Comparison of ENCODE assay signal across 8 cellular contexts in genomic region chr10:119177708-119178370, GRCh38. TPM values are rescaled to one million over a fixed set of nuclear protein-coding genes. Genes with fewer than 3 reads are reported as not detected.
DNase-seq lines count a peak whose midpoint lies in the region; ATAC-seq and TF ChIP-seq lines count a peak whose summit lies in the region.

No MANE protein-coding gene starts in this region.

- peak; percentile 17 for DNase-seq in DND-41
- DNase-seq in endodermal cell: no peak
- no peak for DNase-seq in HK-2 (ENCODE audit: unreplicated experiment)
- no peak for DNase-seq in GM13977 (ENCODE audit: low spot score)
- DNase-seq in GM20000 (ENCODE audit: low spot score): no peak

- H2AFZ ChIP-seq in DND-41 (ENCODE audit: low read depth, low read length): peak overlapping the region; percentile 85

- peaks cover 9% of the 10 kb centered on the region; the same call in 1 of the 2 replicates for H4K20me1 ChIP-seq in DND-41 (ENCODE audit: insufficient read depth, low read length)

- TF ChIP-seq CTCF in DND-41 (IDR thresholded peaks at IDR 0.05; ENCODE audit: borderline replicate concordance, extremely low read depth, low read length, poor library complexity, severe bottlenecking) (no peak), endodermal cell (conservative IDR thresholded peaks at IDR 0.05) (no peak), neutrophil (IDR thresholded peaks at IDR 0.05) (no peak), GM13977 (IDR thresholded peaks at IDR 0.05; ENCODE audit: extremely low read depth, insufficient read depth, missing control alignments) (no peak), GM20000 (IDR thresholded peaks at IDR 0.05; ENCODE audit: extremely low read depth, missing control alignments) (no peak)

- H3K4me3 ChIP-seq in DND-41 (ENCODE audit: low read depth in 1 of 2, low read length in 2 of 2): peak overlapping the region; percentile 73
- H3K4me3 ChIP-seq in endodermal cell (ENCODE audit: low read length): peak overlapping the region; percentile 95
- peak overlapping the region; percentile 92 to 99 for H3K4me3 ChIP-seq in neutrophil (ENCODE audit: low read depth in 1 of 2, low read length in 1 of 2)

- no peaks in the 10 kb centered on the region for H3K9me3 Mint-ChIP-seq in T-helper 1 cell treated with Interleukin-12 subunit alpha and Interleukin-12 subunit beta and Interleukin-4 antibody, amounts not matched to agents 30 μg/mL and 1 μg/mL, for 36 hours
- H3K9me3 Mint-ChIP-seq in endodermal cell: peaks cover 8% of the 10 kb centered on the region

- 11 to 22% methylated on average over 15 to 21 of the region's 21 CpGs for WGBS in endodermal cell (ENCODE audit: insufficient coverage in 1 of 2, insufficient read length in 1 of 2), 2 experiments

- peaks cover 51% of the 10 kb centered on the region for H3K79me2 ChIP-seq in DND-41 (ENCODE audit: insufficient read depth, low read length)

- H3K36me3 ChIP-seq in DND-41 (ENCODE audit: insufficient read depth, low read length): peaks cover 41% of the 10 kb centered on the region
- peaks cover 24% of the 10 kb centered on the region for H3K36me3 ChIP-seq in endodermal cell (ENCODE audit: control insufficient read depth, insufficient read depth, low read length)
- peaks cover 17% of the 10 kb centered on the region for H3K36me3 ChIP-seq in neutrophil

- H3K9me3 ChIP-seq in DND-41 (ENCODE audit: insufficient read depth, low read length, severe bottlenecking) (no peaks in the 10 kb centered on the region), endodermal cell (ENCODE audit: control insufficient read depth, low read length) (no peaks in the 10 kb centered on the region), neutrophil (no peaks in the 10 kb centered on the region)

- H3K27me3 Mint-ChIP-seq in T-helper 1 cell treated with Interleukin-12 subunit alpha and Interleukin-12 subunit beta and Interleukin-4 antibody, amounts not matched to agents 30 μg/mL and 1 μg/mL, for 36 hours (ENCODE audit: low read depth): no peaks in the 10 kb centered on the region
- H3K27me3 Mint-ChIP-seq in endodermal cell (ENCODE audit: insufficient read depth): no peaks in the 10 kb centered on the region

- H3K9ac ChIP-seq in DND-41 (ENCODE audit: low read depth, low read length): peak overlapping the region; percentile 88
- peak overlapping the region; percentile 56 for H3K9ac ChIP-seq in endodermal cell (ENCODE audit: extremely low read depth, low read length, poor library complexity, severe bottlenecking)

- peak overlapping the region; percentile 85 for H3K4me2 ChIP-seq in DND-41 (ENCODE audit: insufficient read depth, low read length)

- H3K4me1 ChIP-seq in DND-41 (ENCODE audit: insufficient read depth, low read length) (peaks cover 41% of the 10 kb centered on the region), endodermal cell (ENCODE audit: control insufficient read depth, insufficient read depth, low read length) (peaks cover 14% of the 10 kb centered on the region), neutrophil (ENCODE audit: control insufficient read depth in 1 of 2, insufficient read depth in 1 of 2, low read depth in 1 of 2, low read length in 1 of 2) (peaks cover 11 to 13% of the 10 kb centered on the region in 2 experiments)

- peak overlapping the region; percentile 99 for H3K27ac Mint-ChIP-seq in T-helper 1 cell treated with Interleukin-12 subunit alpha and Interleukin-12 subunit beta and Interleukin-4 antibody, amounts not matched to agents 30 μg/mL and 1 μg/mL, for 36 hours
- H3K27ac Mint-ChIP-seq in endodermal cell: peak overlapping the region; percentile 94

- H3K4me1 Mint-ChIP-seq in T-helper 1 cell treated with Interleukin-12 subunit alpha and Interleukin-12 subunit beta and Interleukin-4 antibody, amounts not matched to agents 30 μg/mL and 1 μg/mL, for 36 hours (ENCODE audit: low read depth): peaks cover 30% of the 10 kb centered on the region
- H3K4me1 Mint-ChIP-seq in endodermal cell: peaks cover 21% of the 10 kb centered on the region

- H3K27ac ChIP-seq in DND-41 (ENCODE audit: low read length) (peak overlapping the region; percentile 95), endodermal cell (ENCODE audit: low read depth, low read length) (peak overlapping the region; percentile 76), neutrophil (peak overlapping the region; percentile 80)

- peaks cover 19% of the 10 kb centered on the region for H3K36me3 Mint-ChIP-seq in T-helper 1 cell treated with Interleukin-12 subunit alpha and Interleukin-12 subunit beta and Interleukin-4 antibody, amounts not matched to agents 30 μg/mL and 1 μg/mL, for 36 hours (ENCODE audit: low read depth)
- peaks cover 30% of the 10 kb centered on the region for H3K36me3 Mint-ChIP-seq in endodermal cell (ENCODE audit: low read depth)

- in situ Hi-C loops in GM13977 (cut with MboI; ENCODE audit: low pct_unique_long_range_greater_than_20kb, low sequenced_read_pairs, unreplicated experiment): no loop called here

- peak; percentile 7; the same call in 2 of the 3 replicates for ATAC-seq in DND-41 (ENCODE audit: insufficient read depth, low read depth)
- peak; percentile 24 for ATAC-seq in HG02588 (IDR thresholded peaks at IDR 0.05; ENCODE audit: unreplicated experiment)

- H3K27me3 ChIP-seq in DND-41 (ENCODE audit: insufficient read depth, low read length, poor library complexity) (no peaks in the 10 kb centered on the region), endodermal cell (ENCODE audit: control insufficient read depth, insufficient read depth, low read length, poor library complexity, severe bottlenecking) (no peaks in the 10 kb centered on the region), neutrophil (no peaks in the 10 kb centered on the region)

- H3K4me3 Mint-ChIP-seq in T-helper 1 cell treated with Interleukin-12 subunit alpha and Interleukin-12 subunit beta and Interleukin-4 antibody, amounts not matched to agents 30 μg/mL and 1 μg/mL, for 36 hours: peak overlapping the region; percentile 97
- peak overlapping the region; percentile 87 for H3K4me3 Mint-ChIP-seq in endodermal cell

RNA-seq across cellular contexts. Expression of gene PRDX3, which starts 0.8 kb away (rescaled TPM):
- total RNA-seq in endodermal cell: 100 to 1,000 TPM; 153 to 173 TPM
- polyA plus RNA-seq in endodermal cell (2013, experiment 1 of 2): 242 TPM
- 229 TPM for polyA plus RNA-seq in endodermal cell (2013, experiment 2 of 2)

RNA-seq across cellular contexts. Expression of gene SFXN4, which starts 12.3 kb away (rescaled TPM):
- 10 to 100 TPM; 18.3 to 23.2 TPM for total RNA-seq in endodermal cell
- polyA plus RNA-seq in endodermal cell (2013, experiment 1 of 2): 15.2 TPM
- polyA plus RNA-seq in endodermal cell (2013, experiment 2 of 2): 13.0 TPM

RNA-seq across cellular contexts. Expression of gene GRK5, which starts 29.5 kb away (rescaled TPM):
- total RNA-seq in endodermal cell: 10 to 100 TPM in 1 of 2 donors, 1 to 10 TPM in 1; 9.1 to 11.9 TPM
- 6.1 TPM for polyA plus RNA-seq in endodermal cell (2013, experiment 1 of 2)
- polyA plus RNA-seq in endodermal cell (2013, experiment 2 of 2): 4.6 TPM
